ENCODE assay signal across 1 cellular context in the genomic region with DNA sequence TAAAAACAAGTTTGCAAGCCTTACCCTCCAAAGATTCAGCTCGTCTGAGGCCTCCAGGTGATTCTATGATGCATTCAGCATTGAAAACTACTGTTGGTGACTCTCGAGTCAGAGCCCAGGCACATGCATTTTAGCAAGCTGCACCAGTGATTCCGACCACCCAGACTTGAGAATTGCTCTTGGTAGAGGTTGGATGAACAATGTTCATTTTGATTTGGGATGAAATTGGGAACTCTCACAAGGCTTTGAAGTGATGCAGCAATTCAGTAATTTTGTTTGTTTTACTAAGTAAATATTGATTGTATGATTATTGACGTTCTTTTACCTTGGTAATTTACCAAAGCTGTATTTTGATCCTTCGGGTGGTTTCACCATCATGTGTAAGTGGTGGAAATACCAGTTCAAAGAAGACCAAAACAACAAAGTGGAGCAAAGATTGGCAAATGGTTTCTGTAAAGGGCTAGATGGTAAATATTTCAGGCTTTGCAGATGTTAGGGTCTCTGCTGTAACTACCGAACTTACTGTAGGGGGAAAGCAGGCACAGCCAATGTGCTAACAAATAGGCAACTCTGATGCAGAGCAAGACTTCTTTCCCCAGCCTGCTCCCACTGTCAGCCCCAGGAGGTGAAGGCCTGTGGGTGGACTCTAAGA.
TF ChIP-seq lines count a peak whose summit lies in the region.

No MANE protein-coding gene starts in this region.

TF ChIP-seq in HepG2, 621 proteins besides CTCF, POLR2A, EP300 and RAD21 (continues in another document):
- TF ChIP-seq, protein P1, sequence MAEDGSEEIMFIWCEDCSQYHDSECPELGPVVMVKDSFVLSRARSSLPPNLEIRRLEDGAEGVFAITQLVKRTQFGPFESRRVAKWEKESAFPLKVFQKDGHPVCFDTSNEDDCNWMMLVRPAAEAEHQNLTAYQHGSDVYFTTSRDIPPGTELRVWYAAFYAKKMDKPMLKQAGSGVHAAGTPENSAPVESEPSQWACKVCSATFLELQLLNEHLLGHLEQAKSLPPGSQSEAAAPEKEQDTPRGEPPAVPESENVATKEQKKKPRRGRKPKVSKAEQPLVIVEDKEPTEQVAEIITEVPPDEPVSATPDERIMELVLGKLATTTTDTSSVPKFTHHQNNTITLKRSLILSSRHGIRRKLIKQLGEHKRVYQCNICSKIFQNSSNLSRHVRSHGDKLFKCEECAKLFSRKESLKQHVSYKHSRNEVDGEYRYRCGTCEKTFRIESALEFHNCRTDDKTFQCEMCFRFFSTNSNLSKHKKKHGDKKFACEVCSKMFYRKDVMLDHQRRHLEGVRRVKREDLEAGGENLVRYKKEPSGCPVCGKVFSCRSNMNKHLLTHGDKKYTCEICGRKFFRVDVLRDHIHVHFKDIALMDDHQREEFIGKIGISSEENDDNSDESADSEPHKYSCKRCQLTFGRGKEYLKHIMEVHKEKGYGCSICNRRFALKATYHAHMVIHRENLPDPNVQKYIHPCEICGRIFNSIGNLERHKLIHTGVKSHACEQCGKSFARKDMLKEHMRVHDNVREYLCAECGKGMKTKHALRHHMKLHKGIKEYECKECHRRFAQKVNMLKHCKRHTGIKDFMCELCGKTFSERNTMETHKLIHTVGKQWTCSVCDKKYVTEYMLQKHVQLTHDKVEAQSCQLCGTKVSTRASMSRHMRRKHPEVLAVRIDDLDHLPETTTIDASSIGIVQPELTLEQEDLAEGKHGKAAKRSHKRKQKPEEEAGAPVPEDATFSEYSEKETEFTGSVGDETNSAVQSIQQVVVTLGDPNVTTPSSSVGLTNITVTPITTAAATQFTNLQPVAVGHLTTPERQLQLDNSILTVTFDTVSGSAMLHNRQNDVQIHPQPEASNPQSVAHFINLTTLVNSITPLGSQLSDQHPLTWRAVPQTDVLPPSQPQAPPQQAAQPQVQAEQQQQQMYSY (CRISPR knock-in tag; IDR thresholded peaks at IDR 0.05): no peak; the same call in 1 of the 2 replicates
- TF ChIP-seq NR2F2 (IDR thresholded peaks at IDR 0.05; ENCODE audit: borderline replicate concordance, low read depth) (peak; percentile 69), KDM4B (CRISPR knock-in tag; IDR thresholded peaks at IDR 0.05) (no peak), THAP11 (CRISPR knock-in tag; IDR thresholded peaks at IDR 0.05) (peak; percentile 65), SIX1 (CRISPR knock-in tag; IDR thresholded peaks at IDR 0.05; ENCODE audit: borderline replicate concordance) (peak; percentile 88), ZNF546 (CRISPR knock-in tag; conservative IDR thresholded peaks at IDR 0.05) (no peak), ZMAT3 (CRISPR knock-in tag; conservative IDR thresholded peaks at IDR 0.05) (no peak), HOXA7 (CRISPR knock-in tag; IDR thresholded peaks at IDR 0.05) (no peak), CBX5 (CRISPR knock-in tag; IDR thresholded peaks at IDR 0.05; ENCODE audit: borderline replicate concordance) (no peak), HNRNPL (IDR thresholded peaks at IDR 0.05; ENCODE audit: low read depth, low read length) (no peak), ATM (IDR thresholded peaks at IDR 0.05; ENCODE audit: borderline replicate concordance) (no peak), KDM1A (CRISPR knock-in tag; IDR thresholded peaks at IDR 0.05) (no peak), ESRRA (CRISPR knock-in tag; IDR thresholded peaks at IDR 0.05; ENCODE audit: low read depth) (no peak), MEF2D (CRISPR knock-in tag; IDR thresholded peaks at IDR 0.05) (peak; percentile 84), MAFK (conservative IDR thresholded peaks at IDR 0.05 in 1 of 2, IDR thresholded peaks at IDR 0.05 in 1 of 2; ENCODE audit: low read length in 2 of 2) (no peak), NR1H2 (CRISPR knock-in tag; IDR thresholded peaks at IDR 0.05; ENCODE audit: borderline replicate concordance, low read depth) (no peak), ZSCAN29 (CRISPR knock-in tag; conservative IDR thresholded peaks at IDR 0.05) (no peak; the same call in 1 of the 2 replicates), ZNF207 (IDR thresholded peaks at IDR 0.05; ENCODE audit: borderline replicate concordance) (no peak), HHEX (CRISPR knock-in tag; IDR thresholded peaks at IDR 0.05) (peak; percentile 67), NR2F1 (CRISPR knock-in tag; IDR thresholded peaks at IDR 0.05) (peak in 1 of 2 experiments; percentile 50; a peak in 1 of 4 replicates), BORCS8-MEF2B (CRISPR knock-in tag; IDR thresholded peaks at IDR 0.05) (no peak), ZNF317 (CRISPR knock-in tag; IDR thresholded peaks at IDR 0.05) (0 out of 2 replicates have a peak, but pooled peaks have one; percentile 54), ZNF260 (CRISPR knock-in tag; IDR thresholded peaks at IDR 0.05; ENCODE audit: borderline replicate concordance, low read depth) (no peak), ATF1 (CRISPR knock-in tag; IDR thresholded peaks at IDR 0.05) (peak; percentile 74; the same call in 1 of the 2 replicates), YY1 (IDR thresholded peaks at IDR 0.05; ENCODE audit: insufficient read depth, insufficient replicate concordance, low read depth, low read length) (peak; percentile 37), ZKSCAN5 (CRISPR knock-in tag; IDR thresholded peaks at IDR 0.05) (no peak), ZNF431 (CRISPR knock-in tag; IDR thresholded peaks at IDR 0.05; ENCODE audit: borderline replicate concordance, low read depth) (no peak), MAZ (IDR thresholded peaks at IDR 0.05; ENCODE audit: borderline replicate concordance, low read depth, low read length) (no peak), MAZ (CRISPR knock-in tag; IDR thresholded peaks at IDR 0.05; ENCODE audit: low read depth) (no peak), PLRG1 (conservative IDR thresholded peaks at IDR 0.05) (no peak)
- TF ChIP-seq, protein P2, sequence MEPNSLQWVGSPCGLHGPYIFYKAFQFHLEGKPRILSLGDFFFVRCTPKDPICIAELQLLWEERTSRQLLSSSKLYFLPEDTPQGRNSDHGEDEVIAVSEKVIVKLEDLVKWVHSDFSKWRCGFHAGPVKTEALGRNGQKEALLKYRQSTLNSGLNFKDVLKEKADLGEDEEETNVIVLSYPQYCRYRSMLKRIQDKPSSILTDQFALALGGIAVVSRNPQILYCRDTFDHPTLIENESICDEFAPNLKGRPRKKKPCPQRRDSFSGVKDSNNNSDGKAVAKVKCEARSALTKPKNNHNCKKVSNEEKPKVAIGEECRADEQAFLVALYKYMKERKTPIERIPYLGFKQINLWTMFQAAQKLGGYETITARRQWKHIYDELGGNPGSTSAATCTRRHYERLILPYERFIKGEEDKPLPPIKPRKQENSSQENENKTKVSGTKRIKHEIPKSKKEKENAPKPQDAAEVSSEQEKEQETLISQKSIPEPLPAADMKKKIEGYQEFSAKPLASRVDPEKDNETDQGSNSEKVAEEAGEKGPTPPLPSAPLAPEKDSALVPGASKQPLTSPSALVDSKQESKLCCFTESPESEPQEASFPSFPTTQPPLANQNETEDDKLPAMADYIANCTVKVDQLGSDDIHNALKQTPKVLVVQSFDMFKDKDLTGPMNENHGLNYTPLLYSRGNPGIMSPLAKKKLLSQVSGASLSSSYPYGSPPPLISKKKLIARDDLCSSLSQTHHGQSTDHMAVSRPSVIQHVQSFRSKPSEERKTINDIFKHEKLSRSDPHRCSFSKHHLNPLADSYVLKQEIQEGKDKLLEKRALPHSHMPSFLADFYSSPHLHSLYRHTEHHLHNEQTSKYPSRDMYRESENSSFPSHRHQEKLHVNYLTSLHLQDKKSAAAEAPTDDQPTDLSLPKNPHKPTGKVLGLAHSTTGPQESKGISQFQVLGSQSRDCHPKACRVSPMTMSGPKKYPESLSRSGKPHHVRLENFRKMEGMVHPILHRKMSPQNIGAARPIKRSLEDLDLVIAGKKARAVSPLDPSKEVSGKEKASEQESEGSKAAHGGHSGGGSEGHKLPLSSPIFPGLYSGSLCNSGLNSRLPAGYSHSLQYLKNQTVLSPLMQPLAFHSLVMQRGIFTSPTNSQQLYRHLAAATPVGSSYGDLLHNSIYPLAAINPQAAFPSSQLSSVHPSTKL (CRISPR knock-in tag; IDR thresholded peaks at IDR 0.05): peak; percentile 96
- TF ChIP-seq, protein P3, sequence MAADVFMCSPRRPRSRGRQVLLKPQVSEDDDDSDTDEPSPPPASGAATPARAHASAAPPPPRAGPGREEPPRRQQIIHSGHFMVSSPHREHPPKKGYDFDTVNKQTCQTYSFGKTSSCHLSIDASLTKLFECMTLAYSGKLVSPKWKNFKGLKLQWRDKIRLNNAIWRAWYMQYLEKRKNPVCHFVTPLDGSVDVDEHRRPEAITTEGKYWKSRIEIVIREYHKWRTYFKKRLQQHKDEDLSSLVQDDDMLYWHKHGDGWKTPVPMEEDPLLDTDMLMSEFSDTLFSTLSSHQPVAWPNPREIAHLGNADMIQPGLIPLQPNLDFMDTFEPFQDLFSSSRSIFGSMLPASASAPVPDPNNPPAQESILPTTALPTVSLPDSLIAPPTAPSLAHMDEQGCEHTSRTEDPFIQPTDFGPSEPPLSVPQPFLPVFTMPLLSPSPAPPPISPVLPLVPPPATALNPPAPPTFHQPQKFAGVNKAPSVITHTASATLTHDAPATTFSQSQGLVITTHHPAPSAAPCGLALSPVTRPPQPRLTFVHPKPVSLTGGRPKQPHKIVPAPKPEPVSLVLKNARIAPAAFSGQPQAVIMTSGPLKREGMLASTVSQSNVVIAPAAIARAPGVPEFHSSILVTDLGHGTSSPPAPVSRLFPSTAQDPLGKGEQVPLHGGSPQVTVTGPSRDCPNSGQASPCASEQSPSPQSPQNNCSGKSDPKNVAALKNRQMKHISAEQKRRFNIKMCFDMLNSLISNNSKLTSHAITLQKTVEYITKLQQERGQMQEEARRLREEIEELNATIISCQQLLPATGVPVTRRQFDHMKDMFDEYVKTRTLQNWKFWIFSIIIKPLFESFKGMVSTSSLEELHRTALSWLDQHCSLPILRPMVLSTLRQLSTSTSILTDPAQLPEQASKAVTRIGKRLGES (CRISPR knock-in tag; IDR thresholded peaks at IDR 0.05; ENCODE audit: borderline replicate concordance): no peak
- TF ChIP-seq, protein P4, sequence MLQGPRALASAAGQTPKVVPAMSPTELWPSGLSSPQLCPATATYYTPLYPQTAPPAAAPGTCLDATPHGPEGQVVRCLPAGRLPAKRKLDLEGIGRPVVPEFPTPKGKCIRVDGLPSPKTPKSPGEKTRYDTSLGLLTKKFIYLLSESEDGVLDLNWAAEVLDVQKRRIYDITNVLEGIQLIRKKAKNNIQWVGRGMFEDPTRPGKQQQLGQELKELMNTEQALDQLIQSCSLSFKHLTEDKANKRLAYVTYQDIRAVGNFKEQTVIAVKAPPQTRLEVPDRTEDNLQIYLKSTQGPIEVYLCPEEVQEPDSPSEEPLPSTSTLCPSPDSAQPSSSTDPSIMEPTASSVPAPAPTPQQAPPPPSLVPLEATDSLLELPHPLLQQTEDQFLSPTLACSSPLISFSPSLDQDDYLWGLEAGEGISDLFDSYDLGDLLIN (CRISPR knock-in tag; IDR thresholded peaks at IDR 0.05; ENCODE audit: borderline replicate concordance): no peak
- TF ChIP-seq, protein P5, sequence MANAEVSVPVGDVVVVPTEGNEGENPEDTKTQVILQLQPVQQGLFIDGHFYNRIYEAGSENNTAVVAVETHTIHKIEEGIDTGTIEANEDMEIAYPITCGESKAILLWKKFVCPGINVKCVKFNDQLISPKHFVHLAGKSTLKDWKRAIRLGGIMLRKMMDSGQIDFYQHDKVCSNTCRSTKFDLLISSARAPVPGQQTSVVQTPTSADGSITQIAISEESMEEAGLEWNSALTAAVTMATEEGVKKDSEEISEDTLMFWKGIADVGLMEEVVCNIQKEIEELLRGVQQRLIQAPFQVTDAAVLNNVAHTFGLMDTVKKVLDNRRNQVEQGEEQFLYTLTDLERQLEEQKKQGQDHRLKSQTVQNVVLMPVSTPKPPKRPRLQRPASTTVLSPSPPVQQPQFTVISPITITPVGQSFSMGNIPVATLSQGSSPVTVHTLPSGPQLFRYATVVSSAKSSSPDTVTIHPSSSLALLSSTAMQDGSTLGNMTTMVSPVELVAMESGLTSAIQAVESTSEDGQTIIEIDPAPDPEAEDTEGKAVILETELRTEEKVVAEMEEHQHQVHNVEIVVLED (CRISPR knock-in tag; IDR thresholded peaks at IDR 0.05; ENCODE audit: borderline replicate concordance): no peak
- TF ChIP-seq, protein P6, sequence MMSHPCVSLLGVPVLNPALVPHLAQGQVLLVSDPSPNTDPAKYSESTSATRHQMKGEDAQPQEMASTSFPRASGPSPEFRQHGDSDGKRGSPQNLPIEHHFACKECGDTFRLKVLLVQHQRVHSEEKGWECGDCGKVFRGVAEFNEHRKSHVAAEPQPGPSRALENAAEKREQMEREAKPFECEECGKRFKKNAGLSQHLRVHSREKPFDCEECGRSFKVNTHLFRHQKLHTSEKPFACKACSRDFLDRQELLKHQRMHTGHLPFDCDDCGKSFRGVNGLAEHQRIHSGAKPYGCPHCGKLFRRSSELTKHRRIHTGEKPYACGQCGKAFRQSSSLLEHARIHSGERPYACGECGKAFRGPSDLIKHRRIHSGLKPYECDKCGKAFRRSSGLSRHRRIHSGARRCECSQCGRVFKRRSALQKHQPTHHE (CRISPR knock-in tag; IDR thresholded peaks at IDR 0.05; ENCODE audit: borderline replicate concordance): no peak
- TF ChIP-seq, protein P7, sequence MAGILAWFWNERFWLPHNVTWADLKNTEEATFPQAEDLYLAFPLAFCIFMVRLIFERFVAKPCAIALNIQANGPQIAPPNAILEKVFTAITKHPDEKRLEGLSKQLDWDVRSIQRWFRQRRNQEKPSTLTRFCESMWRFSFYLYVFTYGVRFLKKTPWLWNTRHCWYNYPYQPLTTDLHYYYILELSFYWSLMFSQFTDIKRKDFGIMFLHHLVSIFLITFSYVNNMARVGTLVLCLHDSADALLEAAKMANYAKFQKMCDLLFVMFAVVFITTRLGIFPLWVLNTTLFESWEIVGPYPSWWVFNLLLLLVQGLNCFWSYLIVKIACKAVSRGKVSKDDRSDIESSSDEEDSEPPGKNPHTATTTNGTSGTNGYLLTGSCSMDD (CRISPR knock-in tag; IDR thresholded peaks at IDR 0.05): no peak
- TF ChIP-seq, protein P8, sequence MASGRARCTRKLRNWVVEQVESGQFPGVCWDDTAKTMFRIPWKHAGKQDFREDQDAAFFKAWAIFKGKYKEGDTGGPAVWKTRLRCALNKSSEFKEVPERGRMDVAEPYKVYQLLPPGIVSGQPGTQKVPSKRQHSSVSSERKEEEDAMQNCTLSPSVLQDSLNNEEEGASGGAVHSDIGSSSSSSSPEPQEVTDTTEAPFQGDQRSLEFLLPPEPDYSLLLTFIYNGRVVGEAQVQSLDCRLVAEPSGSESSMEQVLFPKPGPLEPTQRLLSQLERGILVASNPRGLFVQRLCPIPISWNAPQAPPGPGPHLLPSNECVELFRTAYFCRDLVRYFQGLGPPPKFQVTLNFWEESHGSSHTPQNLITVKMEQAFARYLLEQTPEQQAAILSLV (CRISPR knock-in tag; IDR thresholded peaks at IDR 0.05; ENCODE audit: borderline replicate concordance): no peak
- TF ChIP-seq, protein P9, sequence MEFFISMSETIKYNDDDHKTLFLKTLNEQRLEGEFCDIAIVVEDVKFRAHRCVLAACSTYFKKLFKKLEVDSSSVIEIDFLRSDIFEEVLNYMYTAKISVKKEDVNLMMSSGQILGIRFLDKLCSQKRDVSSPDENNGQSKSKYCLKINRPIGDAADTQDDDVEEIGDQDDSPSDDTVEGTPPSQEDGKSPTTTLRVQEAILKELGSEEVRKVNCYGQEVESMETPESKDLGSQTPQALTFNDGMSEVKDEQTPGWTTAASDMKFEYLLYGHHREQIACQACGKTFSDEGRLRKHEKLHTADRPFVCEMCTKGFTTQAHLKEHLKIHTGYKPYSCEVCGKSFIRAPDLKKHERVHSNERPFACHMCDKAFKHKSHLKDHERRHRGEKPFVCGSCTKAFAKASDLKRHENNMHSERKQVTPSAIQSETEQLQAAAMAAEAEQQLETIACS (CRISPR knock-in tag; IDR thresholded peaks at IDR 0.05): no peak
